In genomic region chr5:419970-420369, GRCh38 we compare ENCODE assay signal across 28 cellular contexts. TPM values are rescaled to one million over a fixed set of nuclear protein-coding genes. Genes with fewer than 3 reads are reported as not detected.
DNase-seq lines count a peak whose midpoint lies in the region; ATAC-seq, FAIRE-seq and TF ChIP-seq lines count a peak whose summit lies in the region.
"Had no signal": no experiment of that assay in that cellular context is flagged by ENCODE, and none has a peak within 500 bp of the region (broad histone marks: within the 10 kb centered on the region; RNA-seq: fewer than 3 reads in every experiment).

No MANE protein-coding gene starts in this region.

- no peak overlapping the region for H3K9ac ChIP-seq in astrocyte (ENCODE audit: low read length)

- no peaks in the 10 kb centered on the region for H3K27me3 ChIP-seq in astrocyte (ENCODE audit: insufficient read depth, low read length)
- H3K27me3 ChIP-seq: MG63, SJSA1 had no signal

- no peak for ATAC-seq in stimulated activated naive B cell treated with anti-CD40 and anti-IgM and Interleukin-4, amounts not matched to agents 10 μg/mL and 1 μg/mL and 100 μg/mL, for 72 hours (replicated peaks)
- no peak for ATAC-seq in GM21723 (IDR thresholded peaks at IDR 0.05; ENCODE audit: unreplicated experiment)
- no peak for ATAC-seq in HG02588 (IDR thresholded peaks at IDR 0.05; ENCODE audit: unreplicated experiment)
- no peak for ATAC-seq in HG03565 (IDR thresholded peaks at IDR 0.05; ENCODE audit: unreplicated experiment)
- ATAC-seq: CD8-positive, alpha-beta T cell; foreskin keratinocyte; left cardiac atrium; psoas muscle had no signal

- H3K27ac ChIP-seq in astrocyte (ENCODE audit: low read depth, low read length): no peak overlapping the region
- H3K27ac ChIP-seq: foreskin keratinocyte, psoas muscle, SJSA1, tibial artery had no signal

- no peaks in the 10 kb centered on the region for H3K9me3 Mint-ChIP-seq in activated naive CD4-positive, alpha-beta T cell treated with anti-CD3 and anti-CD28 coated beads, Interleukin-2, amount 50 U/mL, for 24 hours
- peaks cover 2% of the 10 kb centered on the region for H3K9me3 Mint-ChIP-seq in astrocyte (ENCODE audit: unreplicated experiment)
- no peaks in the 10 kb centered on the region for H3K9me3 Mint-ChIP-seq in stimulated activated naive B cell treated with anti-CD40 and anti-IgM and Interleukin-4, amounts not matched to agents 10 μg/mL and 1 μg/mL and 100 μg/mL, for 72 hours
- H3K9me3 Mint-ChIP-seq: activated CD4-positive, alpha-beta memory T cell treated with anti-CD3 and anti-CD28 coated beads, Interleukin-2, amount 10 ng/mL, durations not matched to agents 7 days and 5 days; CD8-positive, alpha-beta T cell had no signal

- H3K4me3 ChIP-seq in astrocyte (ENCODE audit: insufficient read depth, low read depth, low read length): no peak overlapping the region
- H3K4me3 ChIP-seq: MG63, psoas muscle, SJSA1, tibial artery had no signal

- FAIRE-seq in astrocyte (lab: Jason Lieb, UNC): no peak
- FAIRE-seq: A204.1, TTC549 had no signal

- H3K36me3 Mint-ChIP-seq in activated naive CD4-positive, alpha-beta T cell treated with anti-CD3 and anti-CD28 coated beads, Interleukin-2, amount 50 U/mL, for 24 hours: no peaks in the 10 kb centered on the region
- peaks cover 15% of the 10 kb centered on the region for H3K36me3 Mint-ChIP-seq in astrocyte (ENCODE audit: low read depth, unreplicated experiment)
- H3K36me3 Mint-ChIP-seq in stimulated activated naive B cell treated with anti-CD40 and anti-IgM and Interleukin-4, amounts not matched to agents 10 μg/mL and 1 μg/mL and 100 μg/mL, for 72 hours: peaks cover 67 to 81% of the 10 kb centered on the region in 2 donors
- H3K36me3 Mint-ChIP-seq: CD8-positive, alpha-beta T cell had no signal

- TF ChIP-seq CTCF in astrocyte (IDR thresholded peaks at IDR 0.05; ENCODE audit: insufficient read depth, low read depth, low read length): no peak

- no peaks in the 10 kb centered on the region for H3K4me1 ChIP-seq in astrocyte (ENCODE audit: insufficient read depth, low read length)
- H3K4me1 ChIP-seq: foreskin keratinocyte, psoas muscle had no signal

- H3K27me3 Mint-ChIP-seq in activated naive CD4-positive, alpha-beta T cell treated with anti-CD3 and anti-CD28 coated beads, Interleukin-2, amount 50 U/mL, for 24 hours: no peaks in the 10 kb centered on the region
- peaks cover 2% of the 10 kb centered on the region for H3K27me3 Mint-ChIP-seq in astrocyte (ENCODE audit: low read depth, unreplicated experiment)
- H3K27me3 Mint-ChIP-seq in stimulated activated naive B cell treated with anti-CD40 and anti-IgM and Interleukin-4, amounts not matched to agents 10 μg/mL and 1 μg/mL and 100 μg/mL, for 72 hours: no peaks in the 10 kb centered on the region
- H3K27me3 Mint-ChIP-seq: activated CD4-positive, alpha-beta memory T cell treated with anti-CD3 and anti-CD28 coated beads, Interleukin-2, amount 10 ng/mL, durations not matched to agents 7 days and 5 days had no signal

- no peak for DNase-seq in activated naive CD4-positive, alpha-beta T cell (lab: John Stamatoyannopoulos, UW)
- no peak for DNase-seq in astrocyte (ENCODE audit: low read depth)
- DNase-seq in mesenteric fat pad (ENCODE audit: low spot score): peak; percentile 33
- DNase-seq in stimulated activated naive B cell treated with anti-CD40 and anti-IgM and Interleukin-4, amounts not matched to agents 10 μg/mL and 1 μg/mL and 100 μg/mL, for 72 hours: no peak
- DNase-seq: activated CD4-positive, alpha-beta memory T cell treated with anti-CD3 and anti-CD28 coated beads, Interleukin-2, amount 10 ng/mL, durations not matched to agents 7 days and 5 days; activated CD4-positive, alpha-beta T cell treated with anti-CD3 and anti-CD28 coated beads for 1 hour; activated gamma-delta T cell; amniotic stem cell; CD8-positive, alpha-beta T cell; DMS 273 treated with DMSO at 0.1 percent for 48 hours; effector CD8-positive, alpha-beta T cell; erythroblast; foreskin keratinocyte; KBM-7; MG63; NCI-H2029 treated with DMSO at 0.1 percent for 48 hours; NCI-H226; T-helper 1 cell had no signal

- H2AFZ ChIP-seq in astrocyte (ENCODE audit: low read depth, low read length): no peak overlapping the region

- peaks cover 3% of the 10 kb centered on the region for H3K79me2 ChIP-seq in astrocyte (ENCODE audit: insufficient read depth, low read length)

- H3K9me3 ChIP-seq in astrocyte (ENCODE audit: insufficient read depth, low read depth, low read length): no peaks in the 10 kb centered on the region
- H3K9me3 ChIP-seq: MG63, psoas muscle, SJSA1, tibial artery had no signal

- no peak overlapping the region for H3K4me2 ChIP-seq in astrocyte (ENCODE audit: low read length)

- peak overlapping the region; percentile 4 for H3K27ac Mint-ChIP-seq in activated naive CD4-positive, alpha-beta T cell treated with anti-CD3 and anti-CD28 coated beads, Interleukin-2, amount 50 U/mL, for 24 hours
- H3K27ac Mint-ChIP-seq in astrocyte (ENCODE audit: unreplicated experiment): peak overlapping the region; percentile 69
- H3K27ac Mint-ChIP-seq in stimulated activated naive B cell treated with anti-CD40 and anti-IgM and Interleukin-4, amounts not matched to agents 10 μg/mL and 1 μg/mL and 100 μg/mL, for 72 hours: peak overlapping the region; percentile 31
- H3K27ac Mint-ChIP-seq: activated CD4-positive, alpha-beta memory T cell treated with anti-CD3 and anti-CD28 coated beads, Interleukin-2, amount 10 ng/mL, durations not matched to agents 7 days and 5 days; CD8-positive, alpha-beta T cell had no signal

- H3K36me3 ChIP-seq in astrocyte (ENCODE audit: insufficient read depth, low read length): no peaks in the 10 kb centered on the region
- H3K36me3 ChIP-seq: tibial artery had no signal

- H3K4me3 Mint-ChIP-seq in activated naive CD4-positive, alpha-beta T cell treated with anti-CD3 and anti-CD28 coated beads, Interleukin-2, amount 50 U/mL, for 24 hours: no peak overlapping the region
- H3K4me3 Mint-ChIP-seq in astrocyte (ENCODE audit: unreplicated experiment): no peak overlapping the region
- H3K4me3 Mint-ChIP-seq in stimulated activated naive B cell treated with anti-CD40 and anti-IgM and Interleukin-4, amounts not matched to agents 10 μg/mL and 1 μg/mL and 100 μg/mL, for 72 hours: no peak overlapping the region
- H3K4me3 Mint-ChIP-seq: activated CD4-positive, alpha-beta memory T cell treated with anti-CD3 and anti-CD28 coated beads, Interleukin-2, amount 10 ng/mL, durations not matched to agents 7 days and 5 days; CD8-positive, alpha-beta T cell had no signal

- H4K20me1 ChIP-seq in astrocyte (ENCODE audit: insufficient read depth, low read length): peaks cover 3% of the 10 kb centered on the region

- H3K4me1 Mint-ChIP-seq in activated naive CD4-positive, alpha-beta T cell treated with anti-CD3 and anti-CD28 coated beads, Interleukin-2, amount 50 U/mL, for 24 hours: no peaks in the 10 kb centered on the region
- H3K4me1 Mint-ChIP-seq in astrocyte (ENCODE audit: low read depth, unreplicated experiment): peaks cover 9% of the 10 kb centered on the region
- H3K4me1 Mint-ChIP-seq in stimulated activated naive B cell treated with anti-CD40 and anti-IgM and Interleukin-4, amounts not matched to agents 10 μg/mL and 1 μg/mL and 100 μg/mL, for 72 hours: peaks cover 19 to 49% of the 10 kb centered on the region in 2 donors

RNA-seq across cellular contexts. Expression of gene EXOC3, which starts 23.0 kb away (rescaled TPM):
- total RNA-seq in astrocyte (36.7 and 37.9 TPM in 2 replicates), mesenteric fat pad (58.5 TPM)

Comparison
In these comparisons a context has a peak if more than half of its experiments do, and no peak if none do; other contexts are left out.
1. H3K27ac Mint-ChIP-seq: peak in every context shown above with its lines; median percentile 69 in astrocyte; 31 in stimulated activated naive B cell treated with anti-CD40 and anti-IgM and Interleukin-4, amounts not matched to agents 10 μg/mL and 1 μg/mL and 100 μg/mL, for 72 hours; 4 in activated naive CD4-positive, alpha-beta T cell treated with anti-CD3 and anti-CD28 coated beads, Interleukin-2, amount 50 U/mL, for 24 hours.